26 cellular contexts compared by ENCODE assay signal in genomic region chr16:50900391-50900942, GRCh38.
"Had no signal": no experiment of that assay in that cellular context is flagged by ENCODE, and none has a peak within 500 bp of the region (broad histone marks: within the 10 kb centered on the region; RNA-seq: fewer than 3 reads in every experiment).

No MANE protein-coding gene starts in this region.

- H3K27ac ChIP-seq: left lung, lower lobe of right lung, neural progenitor cell, ovary, right atrium auricular region, right lobe of liver, stomach, testis, tibial artery, upper lobe of right lung had no signal

- FAIRE-seq: keratinocyte, urothelium cell line had no signal

- H3K36me3 ChIP-seq: left lung, lower lobe of right lung, neural progenitor cell, ovary, right atrium auricular region, right lobe of liver, stomach, tibial artery, upper lobe of right lung had no signal

- DNase-seq: hippocampal formation; left colon; left lung; lower lobe of right lung; mammary epithelial cell; mesenchymal stem cell; naive B cell; natural killer cell; nephron progenitor cell; ovary; right lobe of liver; stimulated activated CD4-positive, alpha-beta T cell treated with anti-CD3 and anti-CD28 coated beads, Interleukin-1b, Interleukin-23, amount 100 ng/mL, for 48 hours; stimulated activated CD4-positive, alpha-beta T cell treated with anti-CD3 and anti-CD28 coated beads, Interleukin-2, amount 100 ng/mL, for 48 hours; stimulated activated CD4-positive, alpha-beta T cell treated with anti-CD3 and anti-CD28 coated beads, Interleukin-4, amount 100 ng/mL, for 4 hours; stimulated activated CD8-positive, alpha-beta memory T cell treated with anti-CD3 and anti-CD28 coated beads, Interleukin-4, amount 100 ng/mL, for 48 hours; stimulated activated naive CD8-positive, alpha-beta T cell treated with anti-CD3 and anti-CD28 coated beads, Interleukin-15, Interleukin-2, amounts not matched to agents 100 U/mL and 50 U/mL, for 24 hours; stomach; testis; tibial artery; trophoblast cell; upper lobe of right lung had no signal

- H3K9me3 ChIP-seq: ovary, right lobe of liver, stomach, testis, upper lobe of right lung had no signal

- H3K4me1 ChIP-seq: left lung, lower lobe of right lung, neural progenitor cell, right atrium auricular region, right lobe of liver, stomach, testis, tibial artery, upper lobe of right lung had no signal

- H3K9ac ChIP-seq: neural progenitor cell had no signal

- H3K4me3 ChIP-seq: left lung, lower lobe of right lung, neural progenitor cell, ovary, right atrium auricular region, right lobe of liver, smooth muscle cell, stomach, testis, tibial artery, upper lobe of right lung had no signal

- ATAC-seq: left colon; left lung; lower lobe of right lung; natural killer cell; stimulated activated naive CD8-positive, alpha-beta T cell treated with anti-CD3 and anti-CD28 coated beads, Interleukin-15, Interleukin-2, amounts not matched to agents 100 U/mL and 50 U/mL, for 24 hours had no signal
